ENCODE assay signal across 29 cellular contexts in the genomic region with DNA sequence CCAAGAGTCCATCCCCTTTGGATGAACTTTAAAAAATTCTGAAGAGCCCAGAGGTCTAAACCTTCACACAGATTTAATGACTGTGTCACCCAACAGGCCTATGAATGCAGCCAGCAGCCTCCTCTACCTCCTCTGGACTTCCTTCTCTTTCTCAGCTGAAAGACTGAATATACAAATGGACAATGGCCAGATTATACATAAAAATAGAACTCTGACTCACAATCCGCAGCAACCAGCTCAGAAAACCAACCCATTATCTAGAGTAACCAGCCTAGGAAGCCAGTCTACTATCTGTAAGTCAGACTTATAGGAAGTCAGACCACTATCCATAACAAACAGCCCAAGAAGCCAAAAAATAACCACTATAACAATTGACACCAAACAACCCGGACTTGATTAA.
"Had no signal": no experiment of that assay in that cellular context is flagged by ENCODE, and none has a peak within 500 bp of the region (broad histone marks: within the 10 kb centered on the region; RNA-seq: fewer than 3 reads in every experiment).

No MANE protein-coding gene starts in this region.

- H3K27me3 Mint-ChIP-seq: activated CD4-positive, alpha-beta T cell treated with anti-CD3 and anti-CD28 coated beads for 36 hours; activated naive CD8-positive, alpha-beta T cell treated with anti-CD3 and anti-CD28 coated beads for 36 hours; dendritic cell treated with granulocyte-macrophage colony-stimulating factor and Interleukin-4, amounts not matched to agents 40 ng/mL and 50 ng/mL, for 4 days had no signal

- DNase-seq: activated CD4-positive, alpha-beta T cell treated with anti-CD3 and anti-CD28 coated beads for 36 hours; activated CD4-positive, CD25-positive, alpha-beta regulatory T cell; activated CD8-positive, alpha-beta memory T cell treated with anti-CD3 and anti-CD28 coated beads, Interleukin-2, amount 50 U/mL, for 4 hours; activated effector memory CD4-positive, alpha-beta T cell treated with anti-CD3 and anti-CD28 coated beads, Interleukin-2, amount 50 U/mL, for 16 hours; activated naive CD4-positive, alpha-beta T cell treated with anti-CD3 and anti-CD28 coated beads for 36 hours; activated naive CD8-positive, alpha-beta T cell treated with anti-CD3 and anti-CD28 coated beads for 36 hours; activated T-cell treated with anti-CD3 and anti-CD28 coated beads, Interleukin-2, amount 50 U/mL, for 1 hour; adrenal gland; central memory CD4-positive, alpha-beta T cell; effector CD4-positive, alpha-beta T cell; esophagus squamous epithelium; gastrocnemius medialis; glutamatergic neuron; islet precursor cell; naive B cell; nephron progenitor cell; stimulated activated CD4-positive, alpha-beta T cell treated with anti-CD3 and anti-CD28 coated beads, Interleukin-15, amount 100 ng/mL, for 24 hours; stimulated activated CD4-positive, alpha-beta T cell treated with anti-CD3 and anti-CD28 coated beads, Interleukin-2, amount 100 ng/mL, for 24 hours; stimulated activated naive CD4-positive, alpha-beta T cell; T-helper 1 cell had no signal

- H3K4me3 Mint-ChIP-seq: activated CD4-positive, alpha-beta T cell treated with anti-CD3 and anti-CD28 coated beads for 36 hours; activated naive CD4-positive, alpha-beta T cell treated with anti-CD3 and anti-CD28 coated beads for 36 hours; activated naive CD8-positive, alpha-beta T cell treated with anti-CD3 and anti-CD28 coated beads for 36 hours; activated T-helper 1 cell treated with anti-CD3 and anti-CD28 coated beads, Interleukin-12 subunit alpha, Interleukin-12 subunit beta, Interleukin-2, Interleukin-4 antibody, amounts not matched to agents 30 ng/mL and 10 ng/mL and 1 ng/mL, durations not matched to agents 14 hours and 24 hours and 36 hours; dendritic cell treated with granulocyte-macrophage colony-stimulating factor and Interleukin-4, amounts not matched to agents 40 ng/mL and 50 ng/mL, for 4 days; mesothelial cell of epicardium; nephron progenitor cell; T-helper 2 cell treated with Interferon-gamma antibody and Interleukin-4, amounts not matched to agents 5 μg/mL and 100 μg/mL, for 36 hours had no signal

- H3K4me1 Mint-ChIP-seq: activated CD4-positive, alpha-beta T cell treated with anti-CD3 and anti-CD28 coated beads for 36 hours; activated naive CD8-positive, alpha-beta T cell treated with anti-CD3 and anti-CD28 coated beads for 36 hours; mesothelial cell of epicardium; naive B cell; nephron progenitor cell had no signal

- H3K36me3 Mint-ChIP-seq: activated naive CD8-positive, alpha-beta T cell treated with anti-CD3 and anti-CD28 coated beads for 36 hours; mesothelial cell of epicardium; naive B cell had no signal

- H3K9me3 Mint-ChIP-seq: activated T-helper 1 cell treated with anti-CD3 and anti-CD28 coated beads, Interleukin-12 subunit alpha, Interleukin-12 subunit beta, Interleukin-2, Interleukin-4 antibody, amounts not matched to agents 30 ng/mL and 10 ng/mL and 1 ng/mL, durations not matched to agents 14 hours and 24 hours and 36 hours had no signal

- H3K4me3 ChIP-seq: adrenal gland, esophagus squamous epithelium, gastrocnemius medialis, hepatocyte, tibial nerve had no signal

- H3K9me3 ChIP-seq: adrenal gland, esophagus squamous epithelium, gastrocnemius medialis, neutrophil, tibial nerve had no signal

- H3K4me1 ChIP-seq: adrenal gland, esophagus squamous epithelium, gastrocnemius medialis, tibial nerve had no signal

- ATAC-seq: activated CD4-positive, alpha-beta T cell treated with anti-CD3 and anti-CD28 coated beads for 36 hours; gastrocnemius medialis had no signal

- H3K27ac Mint-ChIP-seq: activated CD4-positive, alpha-beta T cell treated with anti-CD3 and anti-CD28 coated beads for 36 hours; activated naive CD4-positive, alpha-beta T cell treated with anti-CD3 and anti-CD28 coated beads for 36 hours; activated naive CD8-positive, alpha-beta T cell treated with anti-CD3 and anti-CD28 coated beads for 36 hours; activated T-helper 1 cell treated with anti-CD3 and anti-CD28 coated beads, Interleukin-12 subunit alpha, Interleukin-12 subunit beta, Interleukin-2, Interleukin-4 antibody, amounts not matched to agents 30 ng/mL and 10 ng/mL and 1 ng/mL, durations not matched to agents 14 hours and 24 hours and 36 hours; dendritic cell treated with granulocyte-macrophage colony-stimulating factor and Interleukin-4, amounts not matched to agents 40 ng/mL and 50 ng/mL, for 4 days; mesothelial cell of epicardium; naive B cell; nephron progenitor cell; progenitor cell of endocrine pancreas; T-helper 2 cell treated with Interferon-gamma antibody and Interleukin-4, amounts not matched to agents 5 μg/mL and 100 μg/mL, for 36 hours had no signal

- H3K27me3 ChIP-seq: adrenal gland, gastrocnemius medialis, hepatocyte, neutrophil, tibial nerve had no signal

- H3K36me3 ChIP-seq: adrenal gland, esophagus squamous epithelium, gastrocnemius medialis, neutrophil, tibial nerve had no signal

- H3K27ac ChIP-seq: epithelial cell of prostate, esophagus squamous epithelium, gastrocnemius medialis, hepatocyte, neutrophil, tibial nerve had no signal
